ENCODE assay signal across 13 cellular contexts in the genomic region with DNA sequence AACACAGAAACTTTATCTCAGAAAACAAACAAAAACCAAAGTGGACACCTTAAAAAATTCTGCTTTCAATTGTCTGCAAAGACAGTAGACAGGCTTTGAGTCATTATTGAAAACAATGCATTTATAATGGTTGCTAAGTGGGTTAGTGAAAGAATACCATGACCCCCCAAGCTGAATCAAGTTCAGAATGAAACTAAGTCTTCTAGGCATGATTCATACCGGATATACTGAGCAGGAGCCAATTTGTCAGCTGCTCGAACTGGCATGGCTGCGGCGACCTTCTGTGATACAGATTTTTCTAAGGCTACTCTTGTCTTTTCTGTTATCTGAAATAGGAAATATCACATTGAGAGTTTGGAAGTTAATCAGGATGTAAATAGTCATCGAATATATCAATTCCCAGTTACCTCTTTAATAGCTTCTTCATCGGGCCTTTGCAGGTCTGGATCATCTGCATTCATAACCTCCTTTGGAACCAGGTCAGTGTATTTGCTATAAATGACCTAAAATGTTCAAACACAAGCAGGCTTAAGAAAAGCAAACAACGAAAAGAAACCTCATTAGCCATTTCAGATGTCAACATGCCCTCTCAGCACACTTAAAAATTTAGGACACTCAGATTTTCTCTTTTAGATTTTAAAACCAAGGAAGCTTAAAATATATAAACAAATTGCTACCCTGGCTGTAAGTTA. TPM values are rescaled to one million over a fixed set of nuclear protein-coding genes. Genes with fewer than 3 reads are reported as not detected.
DNase-seq lines count a peak whose midpoint lies in the region; ATAC-seq and TF ChIP-seq lines count a peak whose summit lies in the region.
"Had no signal": no experiment of that assay in that cellular context is flagged by ENCODE, and none has a peak within 500 bp of the region (broad histone marks: within the 10 kb centered on the region; RNA-seq: fewer than 3 reads in every experiment).

No MANE protein-coding gene starts in this region.

- intact Hi-C loops in activated CD4-positive, alpha-beta memory T cell treated with anti-CD3 and anti-CD28 coated beads for 36 hours (cut with micrococcal nuclease) = loop anchor here (1.0 to 10.0 kb wide), 4 partner anchors 23 to 364 kb away; a partner anchor contains a TSS
- intact Hi-C loops in right cardiac atrium (cut with DNase I) = no loop called here

- CTCF ChIA-PET in activated CD4-positive, alpha-beta memory T cell treated with anti-CD3 and anti-CD28 coated beads for 36 hours (lab: Charles Lee) = no interaction called here

- H3K4me3 Mint-ChIP-seq in activated CD4-positive, alpha-beta memory T cell treated with anti-CD3 and anti-CD28 coated beads for 36 hours = no peak overlapping the region

- H3K9me3 ChIP-seq in right cardiac atrium (ENCODE audit: control insufficient read depth, low read length) (no peaks in the 10 kb centered on the region), BE2C (no peaks in the 10 kb centered on the region)
- H3K9me3 ChIP-seq: mucosa of descending colon had no signal

- no peak overlapping the region for H3K27ac ChIP-seq in right cardiac atrium (ENCODE audit: low read length)
- H3K27ac ChIP-seq: foreskin keratinocyte had no signal

- no peaks in the 10 kb centered on the region for H3K27me3 ChIP-seq in right cardiac atrium (ENCODE audit: control insufficient read depth, insufficient read depth)
- H3K27me3 ChIP-seq in BE2C = no peaks in the 10 kb centered on the region
- H3K27me3 ChIP-seq: foreskin keratinocyte had no signal

- peaks cover 50% of the 10 kb centered on the region for H3K4me1 Mint-ChIP-seq in activated CD4-positive, alpha-beta memory T cell treated with anti-CD3 and anti-CD28 coated beads for 36 hours (ENCODE audit: low read depth)

- ATAC-seq in GM18502 (IDR thresholded peaks at IDR 0.05; ENCODE audit: poor library complexity, unreplicated experiment) (peak; percentile 58), right cardiac atrium (peak; percentile 59 to 81), HG02623 (IDR thresholded peaks at IDR 0.05; ENCODE audit: unreplicated experiment) (no peak)
- ATAC-seq: foreskin keratinocyte, mucosa of descending colon had no signal

- H3K27ac Mint-ChIP-seq in activated CD4-positive, alpha-beta memory T cell treated with anti-CD3 and anti-CD28 coated beads for 36 hours = peak overlapping the region; percentile 84

- H3K4me3 ChIP-seq in right cardiac atrium (ENCODE audit: low read length) (no peak overlapping the region), BE2C (ENCODE audit: low read depth, low read length) (no peak overlapping the region)
- H3K4me3 ChIP-seq: mucosa of descending colon had no signal

- peaks cover 40% of the 10 kb centered on the region for H3K36me3 Mint-ChIP-seq in activated CD4-positive, alpha-beta memory T cell treated with anti-CD3 and anti-CD28 coated beads for 36 hours

- H3K27me3 Mint-ChIP-seq in activated CD4-positive, alpha-beta memory T cell treated with anti-CD3 and anti-CD28 coated beads for 36 hours = no peaks in the 10 kb centered on the region

- H3K9me3 Mint-ChIP-seq in activated CD4-positive, alpha-beta memory T cell treated with anti-CD3 and anti-CD28 coated beads for 36 hours = no peaks in the 10 kb centered on the region

- H3K4me1 ChIP-seq in right cardiac atrium (ENCODE audit: control insufficient read depth, insufficient read depth, low read length) = peaks cover 2% of the 10 kb centered on the region
- no peaks in the 10 kb centered on the region for H3K4me1 ChIP-seq in BE2C
- H3K4me1 ChIP-seq: foreskin keratinocyte had no signal

- DNase-seq in AG08396 (ENCODE audit: low spot score) (peak; percentile 43), right cardiac atrium (peak in 2 of 3 donors; percentile 59 to 62), BE2C (no peak), cerebellar cortex (ENCODE audit: low spot score) (no peak), NK-92 (lab: John Stamatoyannopoulos, UW; ENCODE audit: unreplicated experiment) (no peak)
- DNase-seq in activated CD4-positive, alpha-beta memory T cell treated with anti-CD3 and anti-CD28 coated beads for 36 hours = peak; percentile 66
- DNase-seq: activated CD8-positive, alpha-beta memory T cell treated with anti-CD3 and anti-CD28 coated beads, Interleukin-2, amount 50 U/mL, for 48 hours; foreskin keratinocyte; NCI-H1417 treated with DMSO at 0.1 percent for 48 hours; SHP77 had no signal

- TF ChIP-seq CTCF in BE2C (IDR thresholded peaks at IDR 0.05; ENCODE audit: low read depth, low read length) = no peak

- WGBS in right cardiac atrium = 48% methylated on average over 7 of the region's 7 CpGs

- POLR2A ChIA-PET in activated CD4-positive, alpha-beta memory T cell treated with anti-CD3 and anti-CD28 coated beads for 36 hours (lab: Charles Lee) = interaction anchor here (1.0 to 1.9 kb wide), 3 partner anchors 22 to 24 kb away, joined by 4 to 7 read pairs (median 7); a partner anchor contains a TSS

- peaks cover 78% of the 10 kb centered on the region for H3K36me3 ChIP-seq in BE2C

RNA-seq across cellular contexts. Expression of a gene that starts 22.3 kb away (rescaled TPM):
- total RNA-seq in activated CD4-positive, alpha-beta memory T cell treated with anti-CD3 and anti-CD28 coated beads for 36 hours = 100 to 1,000 TPM; 115 to 120 TPM
- total RNA-seq in right cardiac atrium = 10 to 100 TPM; 45.9 to 67.1 (median 56.0) TPM
- 38.2 TPM for polyA plus RNA-seq in right cardiac atrium
- 111 TPM for polyA plus RNA-seq in BE2C (2012; ENCODE audit: insufficient read depth, insufficient read length, low read depth)

RNA-seq across cellular contexts. Expression of a gene that starts 30.8 kb away (rescaled TPM):
- total RNA-seq in activated CD4-positive, alpha-beta memory T cell treated with anti-CD3 and anti-CD28 coated beads for 36 hours = 100 to 1,000 TPM; 138 to 146 TPM
- total RNA-seq in right cardiac atrium = 100 to 1,000 TPM; 152 to 167 (median 154) TPM
- polyA plus RNA-seq in right cardiac atrium = 610 TPM
- polyA plus RNA-seq in BE2C (2012; ENCODE audit: insufficient read depth, insufficient read length, low read depth) = 363 TPM

RNA-seq across cellular contexts. Expression of a gene that starts 30.9 kb away (rescaled TPM):
- total RNA-seq in activated CD4-positive, alpha-beta memory T cell treated with anti-CD3 and anti-CD28 coated beads for 36 hours = 10 to 100 TPM; 13.2 to 16.1 TPM
- total RNA-seq in right cardiac atrium = 10 to 100 TPM in 2 of 4 donors, 1 to 10 TPM in 2; 7.2 to 10.5 (median 9.9) TPM
- polyA plus RNA-seq in right cardiac atrium = 8.3 TPM
- 14.6 TPM for polyA plus RNA-seq in BE2C (2012; ENCODE audit: insufficient read depth, insufficient read length, low read depth)

Comparison
In these comparisons a context has a peak if more than half of its experiments do, and no peak if none do; other contexts are left out.
1. DNase-seq: peak in AG08396 (single experiment), activated CD4-positive, alpha-beta memory T cell treated with anti-CD3 and anti-CD28 coated beads for 36 hours (single experiment) and right cardiac atrium (2 of 3); none in BE2C (single experiment), cerebellar cortex (single experiment) and NK-92 (single experiment).